1 cellular context compared by ENCODE assay signal in genomic region chr17:7577327-7578199, GRCh38.
TF ChIP-seq lines count a peak whose summit lies in the region.

No MANE protein-coding gene starts in this region.

TF ChIP-seq in HepG2, 621 proteins besides CTCF, POLR2A, EP300 and RAD21:
- TF ChIP-seq, protein P1, sequence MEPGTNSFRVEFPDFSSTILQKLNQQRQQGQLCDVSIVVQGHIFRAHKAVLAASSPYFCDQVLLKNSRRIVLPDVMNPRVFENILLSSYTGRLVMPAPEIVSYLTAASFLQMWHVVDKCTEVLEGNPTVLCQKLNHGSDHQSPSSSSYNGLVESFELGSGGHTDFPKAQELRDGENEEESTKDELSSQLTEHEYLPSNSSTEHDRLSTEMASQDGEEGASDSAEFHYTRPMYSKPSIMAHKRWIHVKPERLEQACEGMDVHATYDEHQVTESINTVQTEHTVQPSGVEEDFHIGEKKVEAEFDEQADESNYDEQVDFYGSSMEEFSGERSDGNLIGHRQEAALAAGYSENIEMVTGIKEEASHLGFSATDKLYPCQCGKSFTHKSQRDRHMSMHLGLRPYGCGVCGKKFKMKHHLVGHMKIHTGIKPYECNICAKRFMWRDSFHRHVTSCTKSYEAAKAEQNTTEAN (CRISPR knock-in tag; conservative IDR thresholded peaks at IDR 0.05) = no peak
- TF ChIP-seq PHF21A (CRISPR knock-in tag; IDR thresholded peaks at IDR 0.05) (no peak), POLR2AphosphoS2 (IDR thresholded peaks at IDR 0.05; ENCODE audit: low read depth, low read length) (peak; percentile 14; the same call in 1 of the 2 replicates), AGO2 (optimal IDR thresholded peaks at IDR 0.05; ENCODE audit: low read depth, low read length) (peak; percentile 3)
